Comparison of ENCODE assay signal across 21 cellular contexts in genomic region chr9:135536166-135536565, GRCh38. TPM values are rescaled to one million over a fixed set of nuclear protein-coding genes. Genes with fewer than 3 reads are reported as not detected.
DNase-seq lines count a peak whose midpoint lies in the region; ATAC-seq and TF ChIP-seq lines count a peak whose summit lies in the region.
"Had no signal": no experiment of that assay in that cellular context is flagged by ENCODE, and none has a peak within 500 bp of the region (broad histone marks: within the 10 kb centered on the region; RNA-seq: fewer than 3 reads in every experiment).

No MANE protein-coding gene starts in this region.

- no peaks in the 10 kb centered on the region for H3K36me3 Mint-ChIP-seq in HFFc6 (ENCODE audit: low read depth)

- H3K27me3 Mint-ChIP-seq in HFFc6 (ENCODE audit: insufficient read depth): peaks cover 23% of the 10 kb centered on the region

- no peak for ATAC-seq in GM18520 (IDR thresholded peaks at IDR 0.05; ENCODE audit: unreplicated experiment)
- ATAC-seq: A549, psoas muscle had no signal

- H3K27ac Mint-ChIP-seq in HFFc6: no peak overlapping the region
- H3K27ac Mint-ChIP-seq: activated CD4-positive, alpha-beta T cell treated with anti-CD3 and anti-CD28 coated beads, Interleukin-2, amount 10 ng/mL, durations not matched to agents 7 days and 5 days; nephron progenitor cell had no signal

- TF ChIP-seq CTCF in HFFc6 (IDR thresholded peaks at IDR 0.05) (no peak), astrocyte of the spinal cord (IDR thresholded peaks at IDR 0.05; ENCODE audit: low read depth, low read length) (no peak)

- no peaks in the 10 kb centered on the region for H3K9me3 Mint-ChIP-seq in HFFc6
- H3K9me3 Mint-ChIP-seq: activated CD4-positive, alpha-beta T cell treated with anti-CD3 and anti-CD28 coated beads, Interleukin-2, amount 10 ng/mL, durations not matched to agents 7 days and 5 days had no signal

- peaks cover 8% of the 10 kb centered on the region for H3K4me1 Mint-ChIP-seq in HFFc6 (ENCODE audit: low read depth)
- H3K4me1 Mint-ChIP-seq: activated CD4-positive, alpha-beta T cell treated with anti-CD3 and anti-CD28 coated beads, Interleukin-2, amount 10 ng/mL, durations not matched to agents 7 days and 5 days had no signal

- H3K4me3 Mint-ChIP-seq in HFFc6: no peak overlapping the region
- H3K4me3 Mint-ChIP-seq: activated CD4-positive, alpha-beta T cell treated with anti-CD3 and anti-CD28 coated beads, Interleukin-2, amount 10 ng/mL, durations not matched to agents 7 days and 5 days; nephron progenitor cell had no signal

- peak; percentile 53 for DNase-seq in A172 (ENCODE audit: low spot score)
- DNase-seq in HFFc6: peak; percentile 41
- DNase-seq in astrocyte of the spinal cord (ENCODE audit: low read depth, low spot score): peak; percentile 29
- peak; percentile 45 for DNase-seq in islet precursor cell
- no peak for DNase-seq in NCI-H1694 treated with DMSO at 0.1 percent for 48 hours (lab: John Stamatoyannopoulos, UW)
- DNase-seq in H4 (ENCODE audit: low spot score): no peak
- DNase-seq in NCI-H1417 (lab: John Stamatoyannopoulos, UW): no peak
- DNase-seq: activated CD4-positive, alpha-beta T cell treated with anti-CD3 and anti-CD28 coated beads, Interleukin-2, amount 10 ng/mL, durations not matched to agents 7 days and 5 days; activated naive CD4-positive, alpha-beta T cell; activated T-cell treated with anti-CD3 and anti-CD28 coated beads for 4 hours; Kasumi-1; NCI-H1436; NCI-H82; nephron progenitor cell; psoas muscle; T-helper 1 cell had no signal

- H3K4me3 ChIP-seq in astrocyte of the spinal cord (ENCODE audit: low read depth, low read length): no peak overlapping the region
- H3K4me3 ChIP-seq: A549, psoas muscle had no signal

- in situ Hi-C loops in astrocyte of the spinal cord (cut with HindIII; ENCODE audit: low sequenced_read_pairs): no loop called here

RNA-seq across cellular contexts. Expression of gene OBP2A, which starts 9.8 kb away (rescaled TPM):
- total RNA-seq in A172 (2014; rRNA removed; shearing (Covaris generic)): not detected in 2 replicates
- not detected for total RNA-seq in HFFc6 (2021; fragmentation: NEBNext Ultra II Directional; extraction: Animal tissue kit (Norgen Biotek cat#: 25700))
- not detected in 2 replicates for total RNA-seq in H4 (2014; rRNA removed; shearing (Covaris generic))
- total RNA-seq: activated CD4-positive, alpha-beta T cell treated with anti-CD3 and anti-CD28 coated beads, Interleukin-2, amount 10 ng/mL, durations not matched to agents 7 days and 5 days; aorta; kidney epithelial cell; psoas muscle; temporal lobe had no signal

RNA-seq across cellular contexts. Expression of gene LCN1, which starts 14.9 kb away (rescaled TPM):
- total RNA-seq in A172 (2014; rRNA removed; shearing (Covaris generic)): 0.47 TPM in 1 of 2 replicates, not detected in the other
- total RNA-seq in HFFc6 (2021; fragmentation: NEBNext Ultra II Directional; extraction: Animal tissue kit (Norgen Biotek cat#: 25700)): under 1 TPM in 2 of 6 experiments, not detected in 4; 0.28 to 0.46 TPM
- not detected in 2 replicates for total RNA-seq in H4 (2014; rRNA removed; shearing (Covaris generic))
- total RNA-seq: activated CD4-positive, alpha-beta T cell treated with anti-CD3 and anti-CD28 coated beads, Interleukin-2, amount 10 ng/mL, durations not matched to agents 7 days and 5 days; kidney epithelial cell; temporal lobe had no signal

RNA-seq across cellular contexts. Expression of gene PAEP, which starts 25.4 kb away (rescaled TPM):
- not detected in 2 replicates for total RNA-seq in A172 (2014; rRNA removed; shearing (Covaris generic))
- not detected for total RNA-seq in HFFc6 (2021; fragmentation: NEBNext Ultra II Directional; extraction: Animal tissue kit (Norgen Biotek cat#: 25700))
- 2.6 TPM in 1 of 2 replicates, not detected in the other for total RNA-seq in H4 (2014; rRNA removed; shearing (Covaris generic))
- total RNA-seq: activated CD4-positive, alpha-beta T cell treated with anti-CD3 and anti-CD28 coated beads, Interleukin-2, amount 10 ng/mL, durations not matched to agents 7 days and 5 days; aorta; kidney epithelial cell; psoas muscle; temporal lobe had no signal

RNA-seq across cellular contexts. Expression of gene MRPS2, which starts 35.7 kb away (rescaled TPM):
- 52.5 and 54.2 TPM in 2 replicates for total RNA-seq in A172 (2014; rRNA removed; shearing (Covaris generic))
- total RNA-seq in HFFc6 (2021; fragmentation: NEBNext Ultra II Directional; extraction: Animal tissue kit (Norgen Biotek cat#: 25700)): 10 to 100 TPM; 37.5 to 43.3 (median 38.6) TPM
- total RNA-seq in H4 (2014; rRNA removed; shearing (Covaris generic)): 30.3 and 34.6 TPM in 2 replicates

RNA-seq across cellular contexts. Expression of gene PPP1R26, which starts 56.6 kb away (rescaled TPM):
- 30.9 and 32.7 TPM in 2 replicates for total RNA-seq in A172 (2014; rRNA removed; shearing (Covaris generic))
- total RNA-seq in HFFc6 (2021; fragmentation: NEBNext Ultra II Directional; extraction: Animal tissue kit (Norgen Biotek cat#: 25700)): 10 to 100 TPM; 10.6 to 14.9 (median 11.0) TPM
- total RNA-seq in H4 (2014; rRNA removed; shearing (Covaris generic)): 9.2 and 10.3 TPM in 2 replicates

Comparison
In these comparisons a context has a peak if more than half of its experiments do, and no peak if none do; other contexts are left out.
1. DNase-seq: peak in A172 (single experiment), HFFc6 (single experiment), astrocyte of the spinal cord (single experiment) and islet precursor cell (single experiment); none in NCI-H1694 treated with DMSO at 0.1 percent for 48 hours (single experiment), H4 (single experiment) and NCI-H1417 (0 of 3).